In genomic region chr6:44229376-44230033, GRCh38 we compare ENCODE assay signal across 2 cellular contexts.
TF ChIP-seq lines count a peak whose summit lies in the region.

No MANE protein-coding gene starts in this region.

TF ChIP-seq in WTC11, 78 proteins besides CTCF, POLR2A, EP300 and RAD21 (continued from another document):
- no peak for TF ChIP-seq ZSCAN18 (CRISPR knock-in tag; IDR thresholded peaks at IDR 0.05)

TF ChIP-seq in liver, 16 proteins besides CTCF, POLR2A, EP300 and RAD21 (continued from another document):
- TF ChIP-seq EGR1 (IDR thresholded peaks at IDR 0.05; ENCODE audit: low read depth in 2 of 2) (peak in 1 of 2 donors; percentile 16), MAX (IDR thresholded peaks at IDR 0.05) (peak; percentile 49), FOXA2 (IDR thresholded peaks at IDR 0.05) (no peak), ZBTB33 (IDR thresholded peaks at IDR 0.05) (peak; percentile 42), GABPA (IDR thresholded peaks at IDR 0.05 in 1 of 2, conservative IDR thresholded peaks at IDR 0.05 in 1 of 2) (no peak), REST (IDR thresholded peaks at IDR 0.05) (peak; percentile 29), SP1 (IDR thresholded peaks at IDR 0.05) (peak; percentile 76), FOXA1 (IDR thresholded peaks at IDR 0.05) (no peak), HNF4G (IDR thresholded peaks at IDR 0.05) (no peak), NR2F2 (IDR thresholded peaks at IDR 0.05) (no peak)
TF ChIP-seq in liver: peak in this region for 10.
